In genomic region chr2:202307690-202308089, GRCh38 we compare ENCODE assay signal across 1 cellular context.
TF ChIP-seq lines count a peak whose summit lies in the region.

No MANE protein-coding gene starts in this region.

TF ChIP-seq in WTC11, 78 proteins besides CTCF, POLR2A, EP300 and RAD21 (continued from another document):
- TF ChIP-seq AR (CRISPR knock-in tag; IDR thresholded peaks at IDR 0.05), result no peak
